ENCODE assay signal across 22 cellular contexts in the genomic region with DNA sequence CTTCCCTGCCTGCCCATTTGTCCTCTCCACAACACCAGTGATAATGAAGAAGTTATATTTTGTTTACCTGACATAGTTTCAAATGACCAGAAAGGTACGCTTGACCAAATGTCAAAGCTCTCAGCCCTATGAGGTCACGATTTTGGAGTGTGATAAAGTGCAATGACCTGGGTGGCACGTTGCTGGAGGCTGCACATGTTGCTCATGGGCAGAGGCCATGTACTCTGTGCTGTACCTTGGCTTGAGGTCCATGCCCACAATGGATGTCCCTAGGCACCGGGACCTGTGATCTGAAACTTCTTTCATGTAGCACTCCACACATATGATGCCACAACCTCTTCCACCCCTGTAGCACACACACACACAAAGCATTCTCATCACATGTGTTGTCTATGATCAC.
"Had no signal": no experiment of that assay in that cellular context is flagged by ENCODE, and none has a peak within 500 bp of the region (broad histone marks: within the 10 kb centered on the region; RNA-seq: fewer than 3 reads in every experiment).

No MANE protein-coding gene starts in this region.

- H3K36me3 ChIP-seq: breast epithelium, right atrium auricular region, stomach, WERI-Rb-1 had no signal

- H3K27ac ChIP-seq: breast epithelium, right atrium auricular region, stomach, WERI-Rb-1 had no signal

- H3K4me1 ChIP-seq: breast epithelium, stomach had no signal

- ATAC-seq: activated T-cell treated with anti-CD3 and anti-CD28 coated beads, Interleukin-2, amount 50 U/mL, for 72 hours; stimulated activated effector memory CD8-positive, alpha-beta T cell treated with anti-CD3 and anti-CD28 coated beads, Interleukin-12 subunit alpha, Interleukin-12 subunit beta, amount 100 ng/mL, for 72 hours had no signal

- H3K4me3 Mint-ChIP-seq: activated T-cell treated with anti-CD3 and anti-CD28 coated beads, Interleukin-2, amount 50 U/mL, for 72 hours; dendritic cell treated with granulocyte-macrophage colony-stimulating factor and Interleukin-4, amounts not matched to agents 40 ng/mL and 50 ng/mL, for 4 days; stimulated activated effector memory CD8-positive, alpha-beta T cell treated with anti-CD3 and anti-CD28 coated beads, Interleukin-12 subunit alpha, Interleukin-12 subunit beta, amount 100 ng/mL, for 72 hours had no signal

- H3K36me3 Mint-ChIP-seq: stimulated activated effector memory CD8-positive, alpha-beta T cell treated with anti-CD3 and anti-CD28 coated beads, Interleukin-12 subunit alpha, Interleukin-12 subunit beta, amount 100 ng/mL, for 72 hours had no signal

- H3K27me3 Mint-ChIP-seq: dendritic cell treated with granulocyte-macrophage colony-stimulating factor and Interleukin-4, amounts not matched to agents 40 ng/mL and 50 ng/mL, for 4 days had no signal

- H3K9me3 ChIP-seq: breast epithelium, right atrium auricular region, stomach had no signal

- DNase-seq: activated CD4-positive, alpha-beta T cell treated with anti-CD3 and anti-CD28 coated beads for 1 hour; activated CD8-positive, alpha-beta memory T cell treated with anti-CD3 and anti-CD28 coated beads for 24 hours; activated CD8-positive, alpha-beta memory T cell treated with anti-CD3 and anti-CD28 coated beads, Interleukin-2, amount 50 U/mL, for 48 hours; activated effector memory CD4-positive, alpha-beta T cell treated with anti-CD3 and anti-CD28 coated beads, Interleukin-2, amount 50 U/mL, for 16 hours; activated naive CD4-positive, alpha-beta T cell treated with anti-CD3 and anti-CD28 coated beads, Interleukin-2, amount 50 U/mL, for 16 hours; activated T-cell treated with anti-CD3 and anti-CD28 coated beads, Interleukin-2, amount 50 U/mL, for 72 hours; aorta; cerebellar nuclear complex; effector CD8-positive, alpha-beta T cell; foreskin melanocyte; head of caudate nucleus; occipital lobe; stimulated activated CD4-positive, alpha-beta T cell treated with anti-CD3 and anti-CD28 coated beads, Interleukin-4, amount 100 ng/mL, for 24 hours; stomach; SW 1271; T-helper 2 cell; WERI-Rb-1 had no signal

- H3K9me3 Mint-ChIP-seq: activated T-cell treated with anti-CD3 and anti-CD28 coated beads, Interleukin-2, amount 50 U/mL, for 72 hours; dendritic cell treated with granulocyte-macrophage colony-stimulating factor and Interleukin-4, amounts not matched to agents 40 ng/mL and 50 ng/mL, for 4 days; stimulated activated effector memory CD8-positive, alpha-beta T cell treated with anti-CD3 and anti-CD28 coated beads, Interleukin-12 subunit alpha, Interleukin-12 subunit beta, amount 100 ng/mL, for 72 hours had no signal

- FAIRE-seq: keratinocyte had no signal

- H3K4me1 Mint-ChIP-seq: stimulated activated effector memory CD8-positive, alpha-beta T cell treated with anti-CD3 and anti-CD28 coated beads, Interleukin-12 subunit alpha, Interleukin-12 subunit beta, amount 100 ng/mL, for 72 hours had no signal

- H3K27ac Mint-ChIP-seq: activated T-cell treated with anti-CD3 and anti-CD28 coated beads, Interleukin-2, amount 50 U/mL, for 72 hours; dendritic cell treated with granulocyte-macrophage colony-stimulating factor and Interleukin-4, amounts not matched to agents 40 ng/mL and 50 ng/mL, for 4 days; stimulated activated effector memory CD8-positive, alpha-beta T cell treated with anti-CD3 and anti-CD28 coated beads, Interleukin-12 subunit alpha, Interleukin-12 subunit beta, amount 100 ng/mL, for 72 hours had no signal

- H3K27me3 ChIP-seq: breast epithelium, right atrium auricular region, stomach had no signal

- H3K4me3 ChIP-seq: breast epithelium, right atrium auricular region, stomach had no signal
